Comparison of ENCODE assay signal across 8 cellular contexts in genomic region chr15:85030301-85031049, GRCh38. TPM values are rescaled to one million over a fixed set of nuclear protein-coding genes. Genes with fewer than 3 reads are reported as not detected.
A peak's percentile ranks its signal among the peaks of the same experiment; 100 is the strongest.
DNase-seq lines count a peak whose midpoint lies in the region; ATAC-seq and TF ChIP-seq lines count a peak whose summit lies in the region.
"Had no signal": no experiment of that assay in that cellular context is flagged by ENCODE, and none has a peak within 500 bp of the region (broad histone marks: within the 10 kb centered on the region; RNA-seq: fewer than 3 reads in every experiment).

No MANE protein-coding gene starts in this region.

- intact Hi-C loops in gastrocnemius medialis (cut with DNase I; ENCODE audit: low total_unique reads): no loop called here

- H3K36me3 ChIP-seq in Peyer's patch: no peaks in the 10 kb centered on the region
- no peaks in the 10 kb centered on the region for H3K36me3 ChIP-seq in gastrocnemius medialis

- no peaks in the 10 kb centered on the region for H3K27me3 ChIP-seq in Peyer's patch
- no peaks in the 10 kb centered on the region for H3K27me3 ChIP-seq in gastrocnemius medialis

- TF ChIP-seq CTCF in Peyer's patch (IDR thresholded peaks at IDR 0.05): no peak
- TF ChIP-seq CTCF in gastrocnemius medialis (IDR thresholded peaks at IDR 0.05 in 4 of 5, conservative IDR thresholded peaks at IDR 0.05 in 1 of 5): no peak

- H3K9me3 ChIP-seq in Peyer's patch (no peaks in the 10 kb centered on the region), gastrocnemius medialis (no peaks in the 10 kb centered on the region)

- H3K27ac ChIP-seq in Peyer's patch (peak overlapping the region in 3 of 4 donors; percentile 54 to 83 (median 73)), epithelial cell of prostate (peak overlapping the region; percentile 42), gastrocnemius medialis (peak overlapping the region in 3 of 4 donors; percentile 4 to 28 (median 23))

- no peak for TF ChIP-seq POLR2A in Peyer's patch (IDR thresholded peaks at IDR 0.05)
- TF ChIP-seq POLR2A in gastrocnemius medialis (IDR thresholded peaks at IDR 0.05): no peak

- in situ Hi-C loops in gastrocnemius medialis (cut with MboI; ENCODE audit: low sequenced_read_pairs in 4 of 4): no loop called here

- no peak for DNase-seq in Peyer's patch
- DNase-seq in epithelial cell of prostate (ENCODE audit: low read depth, low spot score): no peak
- DNase-seq in gastrocnemius medialis: no peak
- DNase-seq in NCI-H2196 treated with DMSO at 0.1 percent for 48 hours (lab: John Stamatoyannopoulos, UW; ENCODE audit: unreplicated experiment): no peak
- DNase-seq: NCI-H524 had no signal

- H3K4me1 ChIP-seq in Peyer's patch (peaks cover 0 to 79% (median 6%) of the 10 kb centered on the region in 4 donors), gastrocnemius medialis (peaks cover 34 to 58% of the 10 kb centered on the region in 2 donors)

- H3K4me3 ChIP-seq in Peyer's patch: no peak overlapping the region
- no peak overlapping the region for H3K4me3 ChIP-seq in gastrocnemius medialis

- ATAC-seq in GM19395 (IDR thresholded peaks at IDR 0.05; ENCODE audit: unreplicated experiment) (peak; percentile 42), gastrocnemius medialis (no peak), GM21723 (IDR thresholded peaks at IDR 0.05; ENCODE audit: unreplicated experiment) (no peak), HG02798 (IDR thresholded peaks at IDR 0.05; ENCODE audit: poor library complexity, unreplicated experiment) (no peak)

RNA-seq across cellular contexts. Expression of gene PDE8A, which starts 48.8 kb away (rescaled TPM):
- total RNA-seq in Peyer's patch (100 to 1,000 TPM in 1 of 4 donors, 10 to 100 TPM in 3; 69.0 to 109 (median 89.5) TPM), gastrocnemius medialis (10 to 100 TPM in 3 of 4 donors, 1 to 10 TPM in 1; 6.3 to 20.6 (median 13.9) TPM)

Comparison
In these comparisons a context has a peak if more than half of its experiments do, and no peak if none do; other contexts are left out.
1. H3K27ac ChIP-seq: peak in every context shown above with its lines; median percentile 73 in Peyer's patch; 42 in epithelial cell of prostate; 23 in gastrocnemius medialis.